In the genomic region with DNA sequence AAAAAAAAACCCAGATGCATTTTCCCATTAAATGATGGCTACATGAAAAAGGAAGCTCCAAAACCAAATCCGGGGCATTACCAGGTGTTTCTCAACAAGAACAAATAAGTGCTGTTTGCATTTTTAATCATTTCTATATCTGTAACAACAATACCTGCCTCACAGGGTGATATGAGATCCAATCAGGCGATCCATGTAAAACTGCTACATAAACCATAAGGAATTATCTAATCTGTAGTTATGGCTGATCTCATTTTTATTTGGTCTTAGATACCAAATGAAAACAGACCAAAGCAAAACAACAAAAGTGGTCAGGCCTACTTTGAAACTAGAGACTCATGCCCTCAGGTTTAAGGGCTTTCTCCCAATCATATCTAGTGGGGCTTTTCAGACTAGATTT, we compare ENCODE assay signal across 16 cellular contexts. TPM values are rescaled to one million over a fixed set of nuclear protein-coding genes. Genes with fewer than 3 reads are reported as not detected.
A peak's percentile ranks its signal among the peaks of the same experiment; 100 is the strongest.
DNase-seq lines count a peak whose midpoint lies in the region; ATAC-seq and TF ChIP-seq lines count a peak whose summit lies in the region.
"Had no signal": no experiment of that assay in that cellular context is flagged by ENCODE, and none has a peak within 500 bp of the region (broad histone marks: within the 10 kb centered on the region; RNA-seq: fewer than 3 reads in every experiment).

No MANE protein-coding gene starts in this region.

- H3K4me1 Mint-ChIP-seq in activated T-cell treated with anti-CD3 and anti-CD28 coated beads, Interleukin-2, amount 50 U/mL, for 72 hours (ENCODE audit: low read depth) = peaks cover 84% of the 10 kb centered on the region
- peaks cover 60 to 75% (median 71%) of the 10 kb centered on the region in 3 donors for H3K4me1 Mint-ChIP-seq in IgD-negative memory B cell
- peaks cover 94% of the 10 kb centered on the region for H3K4me1 Mint-ChIP-seq in stimulated activated memory B cell treated with anti-CD40 and anti-IgM and Interleukin-4, amounts not matched to agents 10 μg/mL and 1 μg/mL and 100 μg/mL, for 72 hours

- peaks cover 15 to 31% of the 10 kb centered on the region in 2 donors for H3K36me3 Mint-ChIP-seq in activated T-cell treated with anti-CD3 and anti-CD28 coated beads, Interleukin-2, amount 50 U/mL, for 72 hours (ENCODE audit: insufficient read depth in 2 of 2)
- H3K36me3 Mint-ChIP-seq in IgD-negative memory B cell = no peaks in the 10 kb centered on the region
- peaks cover 23% of the 10 kb centered on the region for H3K36me3 Mint-ChIP-seq in stimulated activated memory B cell treated with anti-CD40 and anti-IgM and Interleukin-4, amounts not matched to agents 10 μg/mL and 1 μg/mL and 100 μg/mL, for 72 hours

- H3K4me3 Mint-ChIP-seq in activated T-cell treated with anti-CD3 and anti-CD28 coated beads, Interleukin-2, amount 50 U/mL, for 72 hours = peak overlapping the region; percentile 0 to 72
- peak overlapping the region in 2 of 4 donors; percentile 46 to 68 for H3K4me3 Mint-ChIP-seq in IgD-negative memory B cell
- H3K4me3 Mint-ChIP-seq in stimulated activated memory B cell treated with anti-CD40 and anti-IgM and Interleukin-4, amounts not matched to agents 10 μg/mL and 1 μg/mL and 100 μg/mL, for 72 hours = no peak overlapping the region

- no peaks in the 10 kb centered on the region for H3K27me3 ChIP-seq in body of pancreas
- H3K27me3 ChIP-seq: pancreas, tibial artery had no signal

- no peak for TF ChIP-seq CTCF in body of pancreas (IDR thresholded peaks at IDR 0.05)

- TF ChIP-seq POLR2A in body of pancreas (IDR thresholded peaks at IDR 0.05) = no peak

- H3K27ac Mint-ChIP-seq in activated T-cell treated with anti-CD3 and anti-CD28 coated beads, Interleukin-2, amount 50 U/mL, for 72 hours = peak overlapping the region; percentile 81
- H3K27ac Mint-ChIP-seq in IgD-negative memory B cell = peak overlapping the region in 2 of 3 donors; percentile 76 to 84
- H3K27ac Mint-ChIP-seq in stimulated activated memory B cell treated with anti-CD40 and anti-IgM and Interleukin-4, amounts not matched to agents 10 μg/mL and 1 μg/mL and 100 μg/mL, for 72 hours = peak overlapping the region; percentile 92

- WGBS in body of pancreas, 2 donors = 31 to 32% methylated on average over 2 of the region's 2 CpGs

- H3K36me3 ChIP-seq in body of pancreas (replicated peaks in 1 of 2; ENCODE audit: insufficient read depth in 1 of 2, low read depth in 2 of 2) = no peaks in the 10 kb centered on the region
- H3K36me3 ChIP-seq: pancreas had no signal

- peaks cover 62% of the 10 kb centered on the region for H3K4me1 ChIP-seq in body of pancreas

- no peak for ATAC-seq in activated T-cell treated with anti-CD3 and anti-CD28 coated beads, Interleukin-2, amount 50 U/mL, for 72 hours (replicated peaks in 1 of 2)
- ATAC-seq in body of pancreas = peak; percentile 31
- no peak for ATAC-seq in stimulated activated memory B cell treated with anti-CD40 and anti-IgM and Interleukin-4, amounts not matched to agents 10 μg/mL and 1 μg/mL and 100 μg/mL, for 72 hours
- ATAC-seq in sciatic nerve = no peak
- ATAC-seq: activated CD4-positive, CD25-positive, alpha-beta regulatory T cell treated with anti-CD3 and anti-CD28 coated beads, Interleukin-2, amount 50 U/mL, for 24 hours had no signal

- peaks cover 2% of the 10 kb centered on the region in 2 donors for H3K9me3 Mint-ChIP-seq in activated T-cell treated with anti-CD3 and anti-CD28 coated beads, Interleukin-2, amount 50 U/mL, for 72 hours
- peaks cover 0 to 3% (median 0%) of the 10 kb centered on the region in 3 donors for H3K9me3 Mint-ChIP-seq in IgD-negative memory B cell
- peaks cover 3% of the 10 kb centered on the region for H3K9me3 Mint-ChIP-seq in stimulated activated memory B cell treated with anti-CD40 and anti-IgM and Interleukin-4, amounts not matched to agents 10 μg/mL and 1 μg/mL and 100 μg/mL, for 72 hours

- H3K27me3 Mint-ChIP-seq in activated T-cell treated with anti-CD3 and anti-CD28 coated beads, Interleukin-2, amount 50 U/mL, for 72 hours (ENCODE audit: low read depth) = no peaks in the 10 kb centered on the region
- H3K27me3 Mint-ChIP-seq in IgD-negative memory B cell = peaks cover 3% of the 10 kb centered on the region
- H3K27me3 Mint-ChIP-seq in stimulated activated memory B cell treated with anti-CD40 and anti-IgM and Interleukin-4, amounts not matched to agents 10 μg/mL and 1 μg/mL and 100 μg/mL, for 72 hours = no peaks in the 10 kb centered on the region

- DNase-seq in activated T-cell treated with anti-CD3 and anti-CD28 coated beads, Interleukin-2, amount 50 U/mL, for 72 hours = no peak
- no peak for DNase-seq in activated T-cell treated with anti-CD3 and anti-CD28 coated beads, Interleukin-2, amount 50 U/mL, for 1 hour
- no peak for DNase-seq in body of pancreas
- DNase-seq in NCI-H187 (lab: John Stamatoyannopoulos, UW) = no peak
- DNase-seq in sciatic nerve (ENCODE audit: low spot score) = no peak
- DNase-seq in HT-29 (ENCODE audit: low spot score) = no peak
- DNase-seq: activated effector memory CD4-positive, alpha-beta T cell treated with anti-CD3 and anti-CD28 coated beads, Interleukin-2, amount 50 U/mL, for 16 hours; AML-193; foreskin melanocyte; mesenchymal stem cell; NCI-H2227 treated with DMSO at 0.1 percent for 48 hours; tibial artery had no signal

- H3K27ac ChIP-seq in body of pancreas = peak overlapping the region in 2 of 4 donors; percentile 2 to 51
- H3K27ac ChIP-seq: pancreas, tibial artery had no signal

- H3K9me3 ChIP-seq in body of pancreas = no peaks in the 10 kb centered on the region
- H3K9me3 ChIP-seq: pancreas, tibial artery had no signal

- no peak overlapping the region for H3K4me3 ChIP-seq in body of pancreas
- H3K4me3 ChIP-seq: pancreas, tibial artery had no signal

- intact Hi-C loops in body of pancreas (cut with DNase I) (no loop called here), sciatic nerve (cut with DNase I) (no loop called here)

RNA-seq across cellular contexts. Expression of a gene that starts 28.3 kb away (rescaled TPM):
- total RNA-seq in activated T-cell treated with anti-CD3 and anti-CD28 coated beads, Interleukin-2, amount 50 U/mL, for 72 hours = 100 to 1,000 TPM; 276 to 279 TPM
- 86.1 TPM for polyA plus RNA-seq in IgD-negative memory B cell
- total RNA-seq in body of pancreas (100 to 1,000 TPM in 1 of 2 donors, 10 to 100 TPM in 1; 54.7 to 103 TPM), sciatic nerve (120 TPM)
- total RNA-seq in HT-29 (2014; rRNA removed; shearing (Covaris generic)) = 178 and 193 TPM in 2 replicates
